Comparison of ENCODE assay signal across 21 cellular contexts in the genomic region with DNA sequence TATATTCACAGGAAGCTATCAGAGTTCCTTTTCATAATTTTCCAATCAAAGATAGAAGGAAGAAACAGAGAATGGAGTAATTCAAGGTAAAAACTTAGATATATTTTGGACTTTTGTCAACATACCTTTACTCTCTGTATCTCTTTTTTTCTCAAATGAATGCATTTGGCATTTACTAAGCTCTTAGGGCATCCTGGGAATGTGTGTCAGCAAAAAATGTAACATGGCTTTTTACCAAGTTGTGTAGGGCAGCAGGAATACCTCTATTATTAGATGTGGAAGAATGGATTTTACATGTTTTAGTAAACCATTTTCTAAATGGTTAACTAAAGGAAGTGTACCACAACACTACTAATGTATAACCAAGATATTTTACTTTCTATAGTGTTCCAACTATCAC.
"Had no signal": no experiment of that assay in that cellular context is flagged by ENCODE, and none has a peak within 500 bp of the region (broad histone marks: within the 10 kb centered on the region; RNA-seq: fewer than 3 reads in every experiment).

No MANE protein-coding gene starts in this region.

- ATAC-seq: activated CD8-positive, alpha-beta T cell treated with anti-CD3 and anti-CD28 coated beads for 36 hours; activated T-helper 17 cell treated with anti-CD3 and anti-CD28 coated beads, Interleukin-2, amount 50 U/mL, for 72 hours; gastrocnemius medialis; heart left ventricle; natural killer cell treated with Interleukin-12 subunit alpha and Interleukin-12 subunit beta and Interleukin-15 and Interleukin-18, amount 100 ng/mL, for 72 hours; pancreas; right lobe of liver; stimulated activated memory B cell treated with anti-CD40 and anti-IgM and Interleukin-4, amounts not matched to agents 10 μg/mL and 1 μg/mL and 100 μg/mL, for 72 hours had no signal

- H3K9me3 ChIP-seq: gastrocnemius medialis, neutrophil, pancreas, right lobe of liver had no signal

- H3K4me3 ChIP-seq: coronary artery, gastrocnemius medialis, heart left ventricle, pancreas, right lobe of liver, spleen had no signal

- H3K36me3 ChIP-seq: brain microvascular endothelial cell, gastrocnemius medialis, heart left ventricle, neutrophil, pancreas, right lobe of liver, spleen had no signal

- H3K27me3 ChIP-seq: brain microvascular endothelial cell, pancreas, right lobe of liver had no signal

- H3K27ac ChIP-seq: brain microvascular endothelial cell, coronary artery, gastrocnemius medialis, heart left ventricle, neutrophil, pancreas, right lobe of liver, spleen had no signal

- H3K4me1 ChIP-seq: pancreas, right lobe of liver had no signal

- DNase-seq: activated CD4-positive, alpha-beta T cell treated with anti-CD3 and anti-CD28 coated beads, Interleukin-2, amount 10 ng/mL, durations not matched to agents 24 days and 14 days; activated CD8-positive, alpha-beta T cell treated with anti-CD3 and anti-CD28 coated beads for 36 hours; activated naive CD4-positive, alpha-beta T cell; activated naive CD8-positive, alpha-beta T cell treated with anti-CD3 and anti-CD28 coated beads for 36 hours; activated T-cell treated with anti-CD3 and anti-CD28 coated beads, Interleukin-2, amount 50 U/mL, for 1 hour; amygdala; brain microvascular endothelial cell; central memory CD4-positive, alpha-beta T cell; gastrocnemius medialis; heart left ventricle; immature natural killer cell; kidney glomerular epithelial cell; pancreas; right lobe of liver; spleen; stimulated activated CD4-positive, alpha-beta T cell treated with anti-CD3 and anti-CD28 coated beads, Interleukin-4, amount 100 ng/mL, for 4 hours had no signal
